In the genomic region with DNA sequence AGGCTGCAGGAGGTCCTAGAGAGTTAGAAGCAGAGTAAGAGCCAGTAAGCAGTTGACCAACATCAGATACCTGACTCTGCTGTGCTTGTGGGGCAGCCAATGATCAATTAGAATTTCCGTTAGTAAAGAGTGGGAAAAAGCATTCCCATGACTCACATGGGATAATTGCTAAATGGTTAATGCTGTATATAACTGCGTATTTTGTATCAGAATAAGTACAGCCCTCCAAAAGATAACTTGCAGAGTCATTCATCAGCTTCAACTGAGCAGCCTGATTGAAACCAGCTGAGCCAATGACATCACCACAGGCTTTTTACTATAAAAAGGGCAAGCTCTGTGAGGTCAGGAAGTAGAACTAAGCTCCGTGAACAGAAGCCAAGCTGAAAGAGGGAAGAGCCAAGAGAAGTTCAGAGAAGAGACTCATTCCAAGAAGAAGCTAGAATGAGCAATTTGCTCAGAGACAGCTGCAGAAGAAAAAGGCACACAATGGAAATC, we compare ENCODE assay signal across 1 cellular context.
TF ChIP-seq lines count a peak whose summit lies in the region.

No MANE protein-coding gene starts in this region.

TF ChIP-seq in HepG2, 621 proteins besides CTCF, POLR2A, EP300 and RAD21 (continued from another document):
- no peak for TF ChIP-seq ARID4A (CRISPR knock-in tag; IDR thresholded peaks at IDR 0.05; ENCODE audit: borderline replicate concordance)
- TF ChIP-seq ZNF260 (CRISPR knock-in tag; IDR thresholded peaks at IDR 0.05; ENCODE audit: borderline replicate concordance, low read depth): no peak
- no peak for TF ChIP-seq ZNF652 (CRISPR knock-in tag; IDR thresholded peaks at IDR 0.05; ENCODE audit: borderline replicate concordance, low read depth)
- TF ChIP-seq ZNF292 (CRISPR knock-in tag; IDR thresholded peaks at IDR 0.05; ENCODE audit: borderline replicate concordance, low read depth): no peak
TF ChIP-seq in HepG2: peak in this region for 0.
